ENCODE assay signal across 13 cellular contexts in the genomic region with DNA sequence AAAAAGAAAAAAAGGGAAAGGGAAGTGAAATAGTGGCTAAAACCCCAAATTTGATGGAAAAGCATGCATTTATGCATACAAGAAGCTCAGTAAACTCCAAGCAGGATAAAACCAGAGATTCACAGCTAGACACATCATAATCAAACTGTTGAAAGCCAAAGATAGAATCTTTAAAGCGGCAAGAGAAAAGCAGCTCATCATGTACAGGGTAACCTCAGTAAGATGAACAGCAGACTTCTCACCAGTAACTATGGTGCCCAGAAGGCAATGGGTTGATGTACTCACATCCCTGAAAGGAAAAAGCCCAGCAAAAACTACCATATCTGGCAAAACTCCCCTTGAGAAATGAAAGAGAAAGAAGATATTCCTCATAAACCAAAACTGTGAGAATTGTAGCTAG.
DNase-seq lines count a peak whose midpoint lies in the region; ATAC-seq and TF ChIP-seq lines count a peak whose summit lies in the region.
"Had no signal": no experiment of that assay in that cellular context is flagged by ENCODE, and none has a peak within 500 bp of the region (broad histone marks: within the 10 kb centered on the region; RNA-seq: fewer than 3 reads in every experiment).

No MANE protein-coding gene starts in this region.

- peaks cover 5% of the 10 kb centered on the region for H3K4me1 Mint-ChIP-seq in endothelial cell (ENCODE audit: unreplicated experiment)
- H3K4me1 Mint-ChIP-seq: naive thymus-derived CD4-positive, alpha-beta T cell had no signal

- H3K27me3 ChIP-seq in effector memory CD4-positive, alpha-beta T cell (replicated peaks; ENCODE audit: control insufficient read depth, insufficient read depth, low read length, poor library complexity, severe bottlenecking), result no peaks in the 10 kb centered on the region

- TF ChIP-seq CTCF in endothelial cell (IDR thresholded peaks at IDR 0.05; ENCODE audit: unreplicated experiment), result no peak

- no peak for ATAC-seq in HG03196 (IDR thresholded peaks at IDR 0.05; ENCODE audit: unreplicated experiment)
- ATAC-seq: activated naive CD4-positive, alpha-beta T cell treated with anti-CD3 and anti-CD28 coated beads, Interleukin-2, amount 50 U/mL, for 72 hours; naive thymus-derived CD4-positive, alpha-beta T cell had no signal

- no peaks in the 10 kb centered on the region for H3K4me1 ChIP-seq in effector memory CD4-positive, alpha-beta T cell (ENCODE audit: control insufficient read depth, insufficient read depth, low read length, poor library complexity, severe bottlenecking)

- peaks cover 23% of the 10 kb centered on the region for H3K36me3 Mint-ChIP-seq in endothelial cell (ENCODE audit: low read depth, unreplicated experiment)

- peak; percentile 64 for DNase-seq in ACHN
- DNase-seq in Daoy (ENCODE audit: low read depth), result peak; percentile 20
- peak; percentile 41 for DNase-seq in NCI-H226
- no peak for DNase-seq in endothelial cell (ENCODE audit: low spot score)
- no peak for DNase-seq in activated naive CD4-positive, alpha-beta T cell treated with anti-CD3 and anti-CD28 coated beads, Interleukin-2, amount 50 U/mL, for 16 hours
- DNase-seq in Ammon's horn (ENCODE audit: low spot score), result no peak
- no peak for DNase-seq in effector memory CD4-positive, alpha-beta T cell
- DNase-seq: activated CD4-positive, alpha-beta memory T cell treated with anti-CD3 and anti-CD28 coated beads for 36 hours; small intestine had no signal

- peak overlapping the region; percentile 24 for H3K4me3 Mint-ChIP-seq in endothelial cell (ENCODE audit: unreplicated experiment)
- H3K4me3 Mint-ChIP-seq: activated CD4-positive, alpha-beta memory T cell treated with anti-CD3 and anti-CD28 coated beads for 36 hours had no signal

- H3K36me3 ChIP-seq in effector memory CD4-positive, alpha-beta T cell (ENCODE audit: control insufficient read depth, insufficient read depth, low read length), result no peaks in the 10 kb centered on the region

- in situ Hi-C loops in ACHN (cut with HindIII; ENCODE audit: low pct_ligation_motif_present, low pct_unique_long_range_greater_than_20kb, low sequenced_read_pairs), result no loop called here

- H3K27ac ChIP-seq in effector memory CD4-positive, alpha-beta T cell (ENCODE audit: insufficient read depth, low read length, poor library complexity, severe bottlenecking), result no peak overlapping the region
- H3K27ac ChIP-seq: KMS-11 had no signal

- H3K4me3 ChIP-seq in effector memory CD4-positive, alpha-beta T cell (ENCODE audit: insufficient read depth, low read depth, low read length, poor library complexity, severe bottlenecking), result no peak overlapping the region

- H3K9me3 ChIP-seq in effector memory CD4-positive, alpha-beta T cell (ENCODE audit: control insufficient read depth, low read length), result peaks cover 10% of the 10 kb centered on the region

- no peak overlapping the region for H3K27ac Mint-ChIP-seq in endothelial cell (ENCODE audit: unreplicated experiment)
- H3K27ac Mint-ChIP-seq: activated CD4-positive, alpha-beta memory T cell treated with anti-CD3 and anti-CD28 coated beads for 36 hours; activated naive CD4-positive, alpha-beta T cell treated with anti-CD3 and anti-CD28 coated beads, Interleukin-2, amount 50 U/mL, for 72 hours; naive thymus-derived CD4-positive, alpha-beta T cell had no signal

- H3K27me3 Mint-ChIP-seq in endothelial cell (ENCODE audit: unreplicated experiment), result no peaks in the 10 kb centered on the region

- peaks cover 7% of the 10 kb centered on the region for H3K9me3 Mint-ChIP-seq in endothelial cell (ENCODE audit: unreplicated experiment)

Comparison
In these comparisons a context has a peak if more than half of its experiments do, and no peak if none do; other contexts are left out.
1. DNase-seq: peak in ACHN (single experiment), Daoy (single experiment) and NCI-H226 (single experiment); none in endothelial cell (single experiment), activated naive CD4-positive, alpha-beta T cell treated with anti-CD3 and anti-CD28 coated beads, Interleukin-2, amount 50 U/mL, for 16 hours (single experiment), Ammon's horn (single experiment) and effector memory CD4-positive, alpha-beta T cell (0 of 3).